17 cellular contexts compared by ENCODE assay signal in genomic region chr1:68181165-68181556, GRCh38. TPM values are rescaled to one million over a fixed set of nuclear protein-coding genes. Genes with fewer than 3 reads are reported as not detected.
DNase-seq lines count a peak whose midpoint lies in the region; ATAC-seq and TF ChIP-seq lines count a peak whose summit lies in the region.
"Had no signal": no experiment of that assay in that cellular context is flagged by ENCODE, and none has a peak within 500 bp of the region (broad histone marks: within the 10 kb centered on the region; RNA-seq: fewer than 3 reads in every experiment).

No MANE protein-coding gene starts in this region.

- ATAC-seq in GM19351 (IDR thresholded peaks at IDR 0.05; ENCODE audit: unreplicated experiment) (peak; percentile 28), HG02610 (IDR thresholded peaks at IDR 0.05; ENCODE audit: unreplicated experiment) (peak; percentile 50), HG03354 (IDR thresholded peaks at IDR 0.05; ENCODE audit: poor library complexity, severe bottlenecking, unreplicated experiment) (peak; percentile 29), HG03175 (IDR thresholded peaks at IDR 0.05; ENCODE audit: unreplicated experiment) (no peak), HG03097 (IDR thresholded peaks at IDR 0.05; ENCODE audit: low FRiP score, unreplicated experiment) (no peak), T-helper 17 cell (no peak)
- ATAC-seq: pancreas had no signal

- H3K36me3 ChIP-seq in GM06990 (ENCODE audit: control insufficient read depth, insufficient read depth, low read length) = no peaks in the 10 kb centered on the region
- H3K36me3 ChIP-seq: pancreas had no signal

- no peak for TF ChIP-seq CTCF in GM06990 (IDR thresholded peaks at IDR 0.05; ENCODE audit: insufficient read depth, low read length, poor library complexity, severe bottlenecking)

- no peak overlapping the region for H3K4me3 ChIP-seq in GM06990 (replicated peaks; ENCODE audit: low read depth, low read length)
- H3K4me3 ChIP-seq: esophagus squamous epithelium, pancreas, skin epidermis had no signal

- H3K27ac Mint-ChIP-seq in T-helper 17 cell = no peak overlapping the region
- H3K27ac Mint-ChIP-seq: activated CD4-positive, alpha-beta T cell treated with anti-CD3 and anti-CD28 coated beads, Interleukin-2, amount 10 ng/mL, durations not matched to agents 7 days and 5 days had no signal

- H3K27me3 Mint-ChIP-seq in T-helper 17 cell = peaks cover 9% of the 10 kb centered on the region
- H3K27me3 Mint-ChIP-seq: activated CD4-positive, alpha-beta T cell treated with anti-CD3 and anti-CD28 coated beads, Interleukin-2, amount 10 ng/mL, durations not matched to agents 7 days and 5 days had no signal

- H3K4me1 Mint-ChIP-seq in T-helper 17 cell = no peaks in the 10 kb centered on the region

- no peaks in the 10 kb centered on the region for H3K9me3 ChIP-seq in T-helper 17 cell (ENCODE audit: control insufficient read depth, low read length, poor library complexity, severe bottlenecking)
- H3K9me3 ChIP-seq: esophagus squamous epithelium, pancreas had no signal

- no peaks in the 10 kb centered on the region for H3K27me3 ChIP-seq in GM06990 (replicated peaks; ENCODE audit: control insufficient read depth, insufficient read depth, low read length)
- H3K27me3 ChIP-seq: esophagus squamous epithelium, pancreas had no signal

- H3K36me3 Mint-ChIP-seq in T-helper 17 cell (ENCODE audit: low read depth) = no peaks in the 10 kb centered on the region

- no peak overlapping the region for H3K4me3 Mint-ChIP-seq in T-helper 17 cell
- H3K4me3 Mint-ChIP-seq: activated CD4-positive, alpha-beta T cell treated with anti-CD3 and anti-CD28 coated beads, Interleukin-2, amount 10 ng/mL, durations not matched to agents 7 days and 5 days had no signal

- peak; percentile 9 for DNase-seq in GM06990 (ENCODE audit: extremely low read depth, insufficient read length)
- no peak for DNase-seq in cerebellum (ENCODE audit: low spot score)
- no peak for DNase-seq in T-helper 17 cell
- DNase-seq: 8988T; activated CD4-positive, alpha-beta T cell treated with anti-CD3 and anti-CD28 coated beads, Interleukin-2, amount 10 ng/mL, durations not matched to agents 7 days and 5 days; esophagus squamous epithelium; kidney glomerular epithelial cell; NCI-H2171 treated with DMSO at 0.1 percent for 48 hours; pancreas; SIG-M5; T1000 had no signal

RNA-seq across cellular contexts. Expression of gene WLS, which starts 51.2 kb away (rescaled TPM):
- total RNA-seq in cerebellum = 52.9 TPM
- total RNA-seq in T-helper 17 cell = under 1 TPM in 1 of 2 donors, not detected in 1; 0.85 TPM
- total RNA-seq: activated CD4-positive, alpha-beta T cell treated with anti-CD3 and anti-CD28 coated beads, Interleukin-2, amount 10 ng/mL, durations not matched to agents 7 days and 5 days had no signal

Comparison
In these comparisons a context has a peak if more than half of its experiments do, and no peak if none do; other contexts are left out.
1. ATAC-seq: peak in GM19351 (single experiment), HG02610 (single experiment) and HG03354 (single experiment); none in HG03175 (single experiment), HG03097 (single experiment) and T-helper 17 cell (single experiment).
2. RNA of gene WLS, which starts 51.2 kb away (total RNA-seq): 52.9 TPM in cerebellum (single experiment); 0.85 TPM in T-helper 17 cell; every median in the first group is over 10 times any median in the second.